In genomic region chr1:32554288-32554687, GRCh38 we compare ENCODE assay signal across 1 cellular context.
TF ChIP-seq lines count a peak whose summit lies in the region.

No MANE protein-coding gene starts in this region.

TF ChIP-seq in HEK293, 187 proteins besides CTCF, POLR2A, EP300 and RAD21 (continued from another document):
- TF ChIP-seq, protein P1, sequence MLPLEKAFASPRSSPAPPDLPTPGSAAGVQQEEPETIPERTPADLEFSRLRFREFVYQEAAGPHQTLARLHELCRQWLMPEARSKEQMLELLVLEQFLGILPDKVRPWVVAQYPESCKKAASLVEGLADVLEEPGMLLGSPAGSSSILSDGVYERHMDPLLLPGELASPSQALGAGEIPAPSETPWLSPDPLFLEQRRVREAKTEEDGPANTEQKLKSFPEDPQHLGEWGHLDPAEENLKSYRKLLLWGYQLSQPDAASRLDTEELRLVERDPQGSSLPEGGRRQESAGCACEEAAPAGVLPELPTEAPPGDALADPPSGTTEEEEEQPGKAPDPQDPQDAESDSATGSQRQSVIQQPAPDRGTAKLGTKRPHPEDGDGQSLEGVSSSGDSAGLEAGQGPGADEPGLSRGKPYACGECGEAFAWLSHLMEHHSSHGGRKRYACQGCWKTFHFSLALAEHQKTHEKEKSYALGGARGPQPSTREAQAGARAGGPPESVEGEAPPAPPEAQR (tag by site-specific recombination; IDR thresholded peaks at IDR 0.05): no peak
- TF ChIP-seq ZNF426 (tag by site-specific recombination; IDR thresholded peaks at IDR 0.05): peak; percentile 96
- TF ChIP-seq ZNF555 (tag by site-specific recombination; conservative IDR thresholded peaks at IDR 0.05): peak; percentile 95
- no peak for TF ChIP-seq ZNF280C (tag by site-specific recombination; IDR thresholded peaks at IDR 0.05)
- TF ChIP-seq KLF16 (tag by site-specific recombination; IDR thresholded peaks at IDR 0.05): no peak
- TF ChIP-seq ZNF26 (tag by site-specific recombination; IDR thresholded peaks at IDR 0.05): no peak
- peak; percentile 81 for TF ChIP-seq ZNF433 (tag by site-specific recombination; IDR thresholded peaks at IDR 0.05; ENCODE audit: low read depth)
- no peak for TF ChIP-seq KLF8 (tag by site-specific recombination; IDR thresholded peaks at IDR 0.05)
- TF ChIP-seq ZNF596 (tag by site-specific recombination; IDR thresholded peaks at IDR 0.05): no peak
- no peak for TF ChIP-seq ZNF221 (tag by site-specific recombination; IDR thresholded peaks at IDR 0.05; ENCODE audit: borderline replicate concordance)
- TF ChIP-seq SCRT1 (tag by site-specific recombination; IDR thresholded peaks at IDR 0.05; ENCODE audit: borderline replicate concordance): no peak
- TF ChIP-seq SP7 (tag by site-specific recombination; IDR thresholded peaks at IDR 0.05): no peak
- TF ChIP-seq ZNF747 (tag by site-specific recombination; IDR thresholded peaks at IDR 0.05): no peak
- no peak for TF ChIP-seq GLIS2 (tag by site-specific recombination; IDR thresholded peaks at IDR 0.05)
- TF ChIP-seq ZNF18 (tag by site-specific recombination; IDR thresholded peaks at IDR 0.05): no peak; the same call in 1 of the 2 replicates
- no peak for TF ChIP-seq ZNF707 (tag by site-specific recombination; IDR thresholded peaks at IDR 0.05)
- no peak for TF ChIP-seq ZNF248 (tag by site-specific recombination; IDR thresholded peaks at IDR 0.05)
- TF ChIP-seq, protein P2, sequence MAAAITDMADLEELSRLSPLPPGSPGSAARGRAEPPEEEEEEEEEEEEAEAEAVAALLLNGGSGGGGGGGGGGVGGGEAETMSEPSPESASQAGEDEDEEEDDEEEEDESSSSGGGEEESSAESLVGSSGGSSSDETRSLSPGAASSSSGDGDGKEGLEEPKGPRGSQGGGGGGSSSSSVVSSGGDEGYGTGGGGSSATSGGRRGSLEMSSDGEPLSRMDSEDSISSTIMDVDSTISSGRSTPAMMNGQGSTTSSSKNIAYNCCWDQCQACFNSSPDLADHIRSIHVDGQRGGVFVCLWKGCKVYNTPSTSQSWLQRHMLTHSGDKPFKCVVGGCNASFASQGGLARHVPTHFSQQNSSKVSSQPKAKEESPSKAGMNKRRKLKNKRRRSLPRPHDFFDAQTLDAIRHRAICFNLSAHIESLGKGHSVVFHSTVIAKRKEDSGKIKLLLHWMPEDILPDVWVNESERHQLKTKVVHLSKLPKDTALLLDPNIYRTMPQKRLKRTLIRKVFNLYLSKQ (tag by site-specific recombination; IDR thresholded peaks at IDR 0.05; ENCODE audit: borderline replicate concordance): peak; percentile 79; the same call in 1 of the 2 replicates
- TF ChIP-seq ZNF530 (tag by site-specific recombination; IDR thresholded peaks at IDR 0.05; ENCODE audit: low read depth): no peak
- 0 out of 2 replicates have a peak, but pooled peaks have one; percentile 83 for TF ChIP-seq ZNF19 (tag by site-specific recombination; IDR thresholded peaks at IDR 0.05; ENCODE audit: low read depth)
- TF ChIP-seq ZNF514 (tag by site-specific recombination; IDR thresholded peaks at IDR 0.05): no peak
- no peak for TF ChIP-seq ZNF677 (tag by site-specific recombination; IDR thresholded peaks at IDR 0.05)
- TF ChIP-seq ZNF16 (tag by site-specific recombination; IDR thresholded peaks at IDR 0.05; ENCODE audit: low read depth): no peak
- TF ChIP-seq, protein P3, sequence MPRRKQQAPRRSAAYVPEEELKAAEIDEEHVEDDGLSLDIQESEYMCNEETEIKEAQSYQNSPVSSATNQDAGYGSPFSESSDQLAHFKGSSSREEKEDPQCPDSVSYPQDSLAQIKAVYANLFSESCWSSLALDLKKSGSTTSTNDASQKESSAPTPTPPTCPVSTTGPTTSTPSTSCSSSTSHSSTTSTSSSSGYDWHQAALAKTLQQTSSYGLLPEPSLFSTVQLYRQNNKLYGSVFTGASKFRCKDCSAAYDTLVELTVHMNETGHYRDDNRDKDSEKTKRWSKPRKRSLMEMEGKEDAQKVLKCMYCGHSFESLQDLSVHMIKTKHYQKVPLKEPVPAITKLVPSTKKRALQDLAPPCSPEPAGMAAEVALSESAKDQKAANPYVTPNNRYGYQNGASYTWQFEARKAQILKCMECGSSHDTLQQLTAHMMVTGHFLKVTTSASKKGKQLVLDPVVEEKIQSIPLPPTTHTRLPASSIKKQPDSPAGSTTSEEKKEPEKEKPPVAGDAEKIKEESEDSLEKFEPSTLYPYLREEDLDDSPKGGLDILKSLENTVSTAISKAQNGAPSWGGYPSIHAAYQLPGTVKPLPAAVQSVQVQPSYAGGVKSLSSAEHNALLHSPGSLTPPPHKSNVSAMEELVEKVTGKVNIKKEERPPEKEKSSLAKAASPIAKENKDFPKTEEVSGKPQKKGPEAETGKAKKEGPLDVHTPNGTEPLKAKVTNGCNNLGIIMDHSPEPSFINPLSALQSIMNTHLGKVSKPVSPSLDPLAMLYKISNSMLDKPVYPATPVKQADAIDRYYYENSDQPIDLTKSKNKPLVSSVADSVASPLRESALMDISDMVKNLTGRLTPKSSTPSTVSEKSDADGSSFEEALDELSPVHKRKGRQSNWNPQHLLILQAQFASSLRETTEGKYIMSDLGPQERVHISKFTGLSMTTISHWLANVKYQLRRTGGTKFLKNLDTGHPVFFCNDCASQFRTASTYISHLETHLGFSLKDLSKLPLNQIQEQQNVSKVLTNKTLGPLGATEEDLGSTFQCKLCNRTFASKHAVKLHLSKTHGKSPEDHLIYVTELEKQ (tag by site-specific recombination; IDR thresholded peaks at IDR 0.05; ENCODE audit: borderline replicate concordance): no peak
- peak; percentile 82 for TF ChIP-seq ZNF529 (tag by site-specific recombination; IDR thresholded peaks at IDR 0.05; ENCODE audit: insufficient replicate concordance)
- TF ChIP-seq ZBTB17 (tag by site-specific recombination; IDR thresholded peaks at IDR 0.05): no peak
TF ChIP-seq in HEK293: peak in this region for 41.
